Comparison of ENCODE assay signal across 14 cellular contexts in genomic region chr6:111776236-111777189, GRCh38.
DNase-seq lines count a peak whose midpoint lies in the region; ATAC-seq and TF ChIP-seq lines count a peak whose summit lies in the region.
"Had no signal": no experiment of that assay in that cellular context is flagged by ENCODE, and none has a peak within 500 bp of the region (broad histone marks: within the 10 kb centered on the region; RNA-seq: fewer than 3 reads in every experiment).

No MANE protein-coding gene starts in this region.

- peak overlapping the region; percentile 8 for H3K4me3 Mint-ChIP-seq in CD4-positive, alpha-beta T cell
- no peak overlapping the region for H3K4me3 Mint-ChIP-seq in IgD-negative memory B cell
- peak overlapping the region in 3 of 10 donors; percentile 3 to 49 (median 7) for H3K4me3 Mint-ChIP-seq in naive thymus-derived CD8-positive, alpha-beta T cell

- H3K27ac Mint-ChIP-seq in CD4-positive, alpha-beta T cell = peak overlapping the region; percentile 84
- H3K27ac Mint-ChIP-seq in IgD-negative memory B cell = peak overlapping the region in 2 of 3 donors; percentile 65 to 84
- H3K27ac Mint-ChIP-seq in activated naive CD4-positive, alpha-beta T cell treated with anti-CD3 and anti-CD28 coated beads, Interleukin-2, amount 50 U/mL, for 72 hours = peak overlapping the region; percentile 80 to 91
- peak overlapping the region; percentile 79 to 96 (median 85) for H3K27ac Mint-ChIP-seq in naive thymus-derived CD8-positive, alpha-beta T cell

- no peaks in the 10 kb centered on the region for H3K27me3 ChIP-seq in CD4-positive, alpha-beta T cell (ENCODE audit: control insufficient read depth, insufficient read depth, low read length)
- H3K27me3 ChIP-seq in SJCRH30 (no peaks in the 10 kb centered on the region), H7 (ENCODE audit: control insufficient read depth, insufficient read depth, low read length) (no peaks in the 10 kb centered on the region), breast epithelium (no peaks in the 10 kb centered on the region)
- H3K27me3 ChIP-seq: thyroid gland had no signal

- H3K27me3 Mint-ChIP-seq in CD4-positive, alpha-beta T cell = no peaks in the 10 kb centered on the region
- no peaks in the 10 kb centered on the region for H3K27me3 Mint-ChIP-seq in IgD-negative memory B cell
- H3K27me3 Mint-ChIP-seq in naive thymus-derived CD8-positive, alpha-beta T cell = no peaks in the 10 kb centered on the region

- H3K4me3 ChIP-seq in SJCRH30 = no peak overlapping the region
- no peak overlapping the region for H3K4me3 ChIP-seq in H7 (ENCODE audit: insufficient read depth, low read depth, low read length)
- H3K4me3 ChIP-seq in breast epithelium = no peak overlapping the region
- H3K4me3 ChIP-seq: thyroid gland had no signal

- H3K9me3 ChIP-seq in CD4-positive, alpha-beta T cell (ENCODE audit: control insufficient read depth, low read length) = no peaks in the 10 kb centered on the region
- H3K9me3 ChIP-seq in SJCRH30 (replicated peaks) = no peaks in the 10 kb centered on the region
- H3K9me3 ChIP-seq in breast epithelium = no peaks in the 10 kb centered on the region
- H3K9me3 ChIP-seq: thyroid gland had no signal

- POLR2A ChIA-PET in CD4-positive, alpha-beta T cell (lab: Charles Lee) = interaction anchor here (0.7 to 3.9 kb wide), 5 partner anchors 14 to 216 kb away, joined by 3 to 17 read pairs (median 3); no protein-coding TSS in a partner anchor
- POLR2A ChIA-PET in naive thymus-derived CD8-positive, alpha-beta T cell (lab: Charles Lee) = interaction anchor here (1.2 to 2.1 kb wide), 2 partner anchors 9 to 15 kb away, joined by 5 to 9 read pairs; no protein-coding TSS in a partner anchor

- peaks cover 12% of the 10 kb centered on the region for H3K4me1 ChIP-seq in SJCRH30
- H3K4me1 ChIP-seq in breast epithelium = no peaks in the 10 kb centered on the region

- CTCF ChIA-PET in CD4-positive, alpha-beta T cell (lab: Charles Lee) = interaction anchor here (0.7 to 1.6 kb wide), 6 partner anchors 12 to 216 kb away, joined by 3 to 5 read pairs (median 4); no protein-coding TSS in a partner anchor

- ATAC-seq in CD4-positive, alpha-beta T cell (ENCODE audit: poor library complexity) = no peak
- peak; percentile 17 to 42 for ATAC-seq in activated naive CD4-positive, alpha-beta T cell treated with anti-CD3 and anti-CD28 coated beads, Interleukin-2, amount 50 U/mL, for 72 hours
- no peak for ATAC-seq in naive thymus-derived CD8-positive, alpha-beta T cell
- no peak for ATAC-seq in GM21619 (IDR thresholded peaks at IDR 0.05; ENCODE audit: unreplicated experiment)

- H3K36me3 ChIP-seq in SJCRH30 (peaks cover 3% of the 10 kb centered on the region; the same call in 1 of the 2 replicates), H7 (replicated peaks; ENCODE audit: control insufficient read depth, insufficient read depth, low read length) (no peaks in the 10 kb centered on the region), breast epithelium (no peaks in the 10 kb centered on the region)
- H3K36me3 ChIP-seq: thyroid gland had no signal

- peaks cover 89% of the 10 kb centered on the region for H3K4me1 Mint-ChIP-seq in CD4-positive, alpha-beta T cell (ENCODE audit: low read depth)
- H3K4me1 Mint-ChIP-seq in IgD-negative memory B cell = peaks cover 6 to 18% (median 10%) of the 10 kb centered on the region in 3 donors
- H3K4me1 Mint-ChIP-seq in naive thymus-derived CD8-positive, alpha-beta T cell = peaks cover 36 to 91% (median 86%) of the 10 kb centered on the region in 4 donors

- peaks cover 80% of the 10 kb centered on the region for H3K36me3 Mint-ChIP-seq in CD4-positive, alpha-beta T cell (ENCODE audit: low read depth)
- H3K36me3 Mint-ChIP-seq in IgD-negative memory B cell = peaks cover 4% of the 10 kb centered on the region
- peaks cover 31 to 38% of the 10 kb centered on the region in 2 donors for H3K36me3 Mint-ChIP-seq in activated naive CD4-positive, alpha-beta T cell treated with anti-CD3 and anti-CD28 coated beads, Interleukin-2, amount 50 U/mL, for 72 hours
- H3K36me3 Mint-ChIP-seq in naive thymus-derived CD8-positive, alpha-beta T cell = peaks cover 0 to 40% (median 7%) of the 10 kb centered on the region in 3 donors

- intact Hi-C loops in CD4-positive, alpha-beta T cell (cut with DNase I, micrococcal nuclease) = loop anchor here (2.0 to 10.0 kb wide), 2 partner anchors 14 to 52 kb away; no protein-coding TSS in a partner anchor
- intact Hi-C loops in breast epithelium (cut with DNase I; ENCODE audit: low total_unique reads) = no loop called here

- peak overlapping the region; percentile 48 for H3K27ac ChIP-seq in CD4-positive, alpha-beta T cell (ENCODE audit: low read depth, low read length)
- H3K27ac ChIP-seq in SJCRH30 = no peak overlapping the region
- no peak overlapping the region for H3K27ac ChIP-seq in breast epithelium
- H3K27ac ChIP-seq: thyroid gland had no signal

- no peak for TF ChIP-seq POLR2A in breast epithelium (IDR thresholded peaks at IDR 0.05)

- H3K9me3 Mint-ChIP-seq in CD4-positive, alpha-beta T cell = no peaks in the 10 kb centered on the region
- no peaks in the 10 kb centered on the region for H3K9me3 Mint-ChIP-seq in IgD-negative memory B cell
- H3K9me3 Mint-ChIP-seq in activated naive CD4-positive, alpha-beta T cell treated with anti-CD3 and anti-CD28 coated beads, Interleukin-2, amount 50 U/mL, for 72 hours = peaks cover 0 to 4% of the 10 kb centered on the region in 2 donors
- no peaks in the 10 kb centered on the region for H3K9me3 Mint-ChIP-seq in naive thymus-derived CD8-positive, alpha-beta T cell

- TF ChIP-seq CTCF in CD4-positive, alpha-beta T cell (IDR thresholded peaks at IDR 0.05) = no peak
- TF ChIP-seq CTCF in breast epithelium (IDR thresholded peaks at IDR 0.05) = no peak

- no peak for DNase-seq in CD4-positive, alpha-beta T cell
- no peak for DNase-seq in activated naive CD4-positive, alpha-beta T cell treated with anti-CD3 and anti-CD28 coated beads, Interleukin-2, amount 50 U/mL, for 72 hours (ENCODE audit: low spot score in 2 of 2)
- no peak for DNase-seq in naive thymus-derived CD8-positive, alpha-beta T cell
- DNase-seq in SJCRH30 (no peak), H7 (no peak), breast epithelium (ENCODE audit: low spot score in 2 of 2) (no peak)
- DNase-seq: activated CD4-positive, alpha-beta T cell treated with anti-CD3 and anti-CD28 coated beads, Interleukin-2, amount 50 U/mL, for 1 hour; central memory CD4-positive, alpha-beta T cell; midbrain; NCI-H1105; stimulated activated CD4-positive, alpha-beta T cell treated with anti-CD3 and anti-CD28 coated beads, Interleukin-15, amount 100 ng/mL, for 24 hours; thyroid gland had no signal

Comparison
In these comparisons a context has a peak if more than half of its experiments do, and no peak if none do; other contexts are left out.
1. ATAC-seq: peak in activated naive CD4-positive, alpha-beta T cell treated with anti-CD3 and anti-CD28 coated beads, Interleukin-2, amount 50 U/mL, for 72 hours (2 of 2); none in CD4-positive, alpha-beta T cell (single experiment), naive thymus-derived CD8-positive, alpha-beta T cell (0 of 2) and GM21619 (single experiment).
2. Peak in every context shown above with its lines, with median percentiles within 50 percentile points of each other: H3K27ac Mint-ChIP-seq.